8 cellular contexts compared by ENCODE assay signal in the genomic region with DNA sequence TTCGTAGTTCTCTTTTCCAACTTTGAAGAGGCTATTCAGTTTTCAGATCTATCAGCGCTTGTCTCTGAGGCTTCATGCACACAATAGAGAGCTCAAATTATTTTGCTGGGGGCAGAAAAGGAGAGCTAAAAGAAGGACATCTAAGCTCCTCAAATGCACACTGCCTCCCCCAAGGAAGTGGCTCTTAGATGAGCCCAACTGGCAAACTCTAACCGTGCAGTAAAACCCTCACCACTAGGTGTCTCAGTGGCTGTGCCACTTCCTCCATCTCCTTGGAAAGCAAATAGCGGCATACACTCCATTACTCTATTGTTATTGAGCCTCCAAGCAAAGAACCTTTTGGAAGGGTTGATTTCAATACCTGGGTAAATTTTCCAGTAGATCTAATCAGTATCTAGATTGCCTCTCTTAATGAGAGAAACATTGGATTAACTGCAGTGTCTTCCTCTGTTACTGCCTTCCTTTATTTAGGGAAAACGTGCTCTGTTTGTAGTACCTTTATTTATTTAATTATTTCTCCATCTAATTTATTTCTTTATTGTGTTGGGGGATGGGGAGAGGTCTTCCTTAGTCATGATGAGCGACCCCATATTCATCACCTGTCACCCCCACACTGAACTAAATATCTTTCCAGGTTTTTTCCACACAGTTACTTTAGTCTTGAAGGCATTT. TPM values are rescaled to one million over a fixed set of nuclear protein-coding genes. Genes with fewer than 3 reads are reported as not detected.
DNase-seq lines count a peak whose midpoint lies in the region; ATAC-seq and TF ChIP-seq lines count a peak whose summit lies in the region.

No MANE protein-coding gene starts in this region.

- POLR2A ChIA-PET in RWPE1 (lab: Yijun Ruan, JAX; ENCODE audit: low non-redundant PET) = no interaction called here

- CTCF ChIA-PET in RWPE1 (lab: Yijun Ruan, JAX) = interaction anchor here (0.6 to 1.5 kb wide), 24 partner anchors 9 to 1051 kb away, joined by 3 to 10 read pairs (median 4); no protein-coding TSS in a partner anchor

- DNase-seq in C1 segment of cervical spinal cord (lab: John Stamatoyannopoulos, UW) (peak in 12 of 14 donors; percentile 9 to 57 (median 41)), MG63 (peak; percentile 51), RWPE1 (ENCODE audit: low spot score) (peak; percentile 74), foreskin melanocyte (peak; percentile 74), non-pigmented ciliary epithelial cell (ENCODE audit: low read depth) (peak; percentile 63), thoracic aorta (ENCODE audit: low spot score) (peak; percentile 19)
- DNase-seq in activated T-helper 9 cell treated with anti-CD3 and anti-CD28 coated beads, Interleukin-2, amount 50 U/mL, for 16 hours (ENCODE audit: low read depth) = peak; percentile 49

- peak; percentile 73 for ATAC-seq in GM21360 (IDR thresholded peaks at IDR 0.05; ENCODE audit: unreplicated experiment)
- peak; percentile 87 for ATAC-seq in thoracic aorta (ENCODE audit: insufficient number of reproducible peaks, low FRiP score, low read depth)

- H3K27me3 ChIP-seq in MG63 (no peaks in the 10 kb centered on the region), thoracic aorta (replicated peaks; ENCODE audit: insufficient read depth) (no peaks in the 10 kb centered on the region)

- H3K4me3 ChIP-seq in MG63 = no peak overlapping the region
- peak overlapping the region; percentile 56 for H3K4me3 ChIP-seq in thoracic aorta

- H3K27ac ChIP-seq in RWPE1 (no peak overlapping the region), thoracic aorta (no peak overlapping the region)

- peak; percentile 88 for TF ChIP-seq CTCF in RWPE1 (conservative IDR thresholded peaks at IDR 0.05; ENCODE audit: low read depth)
- peak; percentile 89 for TF ChIP-seq CTCF in thoracic aorta (IDR thresholded peaks at IDR 0.05)

- no peaks in the 10 kb centered on the region for H3K4me1 ChIP-seq in thoracic aorta (ENCODE audit: control insufficient read depth in 1 of 2, low read depth in 2 of 2)

- H3K36me3 ChIP-seq in MG63 = no peaks in the 10 kb centered on the region
- no peaks in the 10 kb centered on the region for H3K36me3 ChIP-seq in thoracic aorta

- H3K9me3 ChIP-seq in MG63 (no peaks in the 10 kb centered on the region), thoracic aorta (no peaks in the 10 kb centered on the region)

RNA-seq across cellular contexts. Expression of a gene that starts 9.2 kb away (rescaled TPM):
- total RNA-seq in MG63 (2014; rRNA removed; shearing (Covaris generic); ENCODE audit: low replicate concordance) = 232 and 410 TPM in 2 replicates
- 100 to 1,000 TPM; 181 to 362 TPM for total RNA-seq in thoracic aorta

Comparison
In these comparisons a context has a peak if more than half of its experiments do, and no peak if none do; other contexts are left out.
1. DNase-seq: peak in every context shown above with its lines; median percentile 74 in RWPE1; 74 in foreskin melanocyte; 63 in non-pigmented ciliary epithelial cell; 51 in MG63; 49 in activated T-helper 9 cell treated with anti-CD3 and anti-CD28 coated beads, Interleukin-2, amount 50 U/mL, for 16 hours; 41 in C1 segment of cervical spinal cord; 19 in thoracic aorta.